Comparison of ENCODE assay signal across 7 cellular contexts in genomic region chr6:26394289-26394688, GRCh38. TPM values are rescaled to one million over a fixed set of nuclear protein-coding genes. Genes with fewer than 3 reads are reported as not detected.
DNase-seq lines count a peak whose midpoint lies in the region; TF ChIP-seq lines count a peak whose summit lies in the region.
"Had no signal": no experiment of that assay in that cellular context is flagged by ENCODE, and none has a peak within 500 bp of the region (broad histone marks: within the 10 kb centered on the region; RNA-seq: fewer than 3 reads in every experiment).

No MANE protein-coding gene starts in this region.

- in situ Hi-C loops in ACHN (cut with HindIII; ENCODE audit: low pct_ligation_motif_present, low pct_unique_long_range_greater_than_20kb, low sequenced_read_pairs) = no loop called here

- no peak overlapping the region for H3K4me3 Mint-ChIP-seq in nephron progenitor cell
- H3K4me3 Mint-ChIP-seq: CD8-positive, alpha-beta T cell had no signal

- H3K27me3 Mint-ChIP-seq in nephron progenitor cell (ENCODE audit: low read depth, poor library complexity) = no peaks in the 10 kb centered on the region

- no peak overlapping the region for H3K4me3 ChIP-seq in MG63

- TF ChIP-seq CTCF in nephron progenitor cell (IDR thresholded peaks at IDR 0.05) = no peak

- no peaks in the 10 kb centered on the region for H3K27me3 ChIP-seq in MG63

- no peak for TF ChIP-seq POLR2A in erythroblast (IDR thresholded peaks at IDR 0.05; ENCODE audit: low read length)

- H3K36me3 ChIP-seq in MG63 = no peaks in the 10 kb centered on the region

- DNase-seq in ACHN (peak; percentile 62), MG63 (peak; percentile 39), erythroblast (lab: John Stamatoyannopoulos, UW) (peak; percentile 7 to 48), nephron progenitor cell (no peak), SK-N-DZ (ENCODE audit: low spot score) (no peak), UCSD-AML1 (lab: John Stamatoyannopoulos, UW; ENCODE audit: unreplicated experiment) (no peak)
- DNase-seq: CD8-positive, alpha-beta T cell had no signal

- no peaks in the 10 kb centered on the region for H3K9me3 ChIP-seq in MG63

- H3K36me3 Mint-ChIP-seq in nephron progenitor cell (ENCODE audit: low read depth) = peaks cover 37% of the 10 kb centered on the region

- no peaks in the 10 kb centered on the region for H3K9me3 Mint-ChIP-seq in nephron progenitor cell
- H3K9me3 Mint-ChIP-seq: CD8-positive, alpha-beta T cell had no signal

- H3K27ac Mint-ChIP-seq in nephron progenitor cell = no peak overlapping the region
- H3K27ac Mint-ChIP-seq: CD8-positive, alpha-beta T cell had no signal

- no peaks in the 10 kb centered on the region for H3K4me1 Mint-ChIP-seq in nephron progenitor cell

RNA-seq across cellular contexts. Expression of gene BTN3A1, which starts 7.8 kb away (rescaled TPM):
- total RNA-seq in MG63 (2014; rRNA removed; shearing (Covaris generic); ENCODE audit: low replicate concordance) = 11.2 and 11.3 TPM in 2 replicates
- 0.12 TPM in 1 of 2 replicates, not detected in the other for polyA plus RNA-seq in SK-N-DZ (2014; cell fraction: cytosol; rRNA removed)
- polyA plus RNA-seq in SK-N-DZ (2014; cell fraction: nucleus; rRNA removed) = 0.08 and 0.46 TPM in 2 replicates

RNA-seq across cellular contexts. Expression of gene BTN2A2, which starts 11.4 kb away (rescaled TPM):
- 3.2 and 3.8 TPM in 2 replicates for total RNA-seq in MG63 (2014; rRNA removed; shearing (Covaris generic); ENCODE audit: low replicate concordance)
- 2.0 and 3.3 TPM in 2 replicates for polyA plus RNA-seq in SK-N-DZ (2014; cell fraction: cytosol; rRNA removed)
- polyA plus RNA-seq in SK-N-DZ (2014; cell fraction: nucleus; rRNA removed) = 3.6 and 6.1 TPM in 2 replicates

RNA-seq across cellular contexts. Expression of gene BTN3A2, which starts 29.3 kb away (rescaled TPM):
- total RNA-seq in MG63 (2014; rRNA removed; shearing (Covaris generic); ENCODE audit: low replicate concordance) = 0.99 and 2.1 TPM in 2 replicates
- 0.13 and 0.29 TPM in 2 replicates for polyA plus RNA-seq in SK-N-DZ (2014; cell fraction: cytosol; rRNA removed)
- 0.18 and 2.4 TPM in 2 replicates for polyA plus RNA-seq in SK-N-DZ (2014; cell fraction: nucleus; rRNA removed)

RNA-seq across cellular contexts. Expression of gene BTN3A3, which starts 46.0 kb away (rescaled TPM):
- 7.5 and 16.1 TPM in 2 replicates for total RNA-seq in MG63 (2014; rRNA removed; shearing (Covaris generic); ENCODE audit: low replicate concordance)
- 0.38 TPM in 1 of 2 replicates, not detected in the other for polyA plus RNA-seq in SK-N-DZ (2014; cell fraction: cytosol; rRNA removed)
- polyA plus RNA-seq in SK-N-DZ (2014; cell fraction: nucleus; rRNA removed) = 0.26 and 1.3 TPM in 2 replicates

Comparison
In these comparisons a context has a peak if more than half of its experiments do, and no peak if none do; other contexts are left out.
1. DNase-seq: peak in ACHN (single experiment), MG63 (single experiment) and erythroblast (2 of 2); none in nephron progenitor cell (single experiment), SK-N-DZ (single experiment) and UCSD-AML1 (single experiment).